ENCODE assay signal across 18 cellular contexts in genomic region chr5:154244476-154244875, GRCh38.
"Had no signal": no experiment of that assay in that cellular context is flagged by ENCODE, and none has a peak within 500 bp of the region (broad histone marks: within the 10 kb centered on the region; RNA-seq: fewer than 3 reads in every experiment).

No MANE protein-coding gene starts in this region.

- H3K4me3 Mint-ChIP-seq: activated CD4-positive, alpha-beta T cell treated with anti-CD3 and anti-CD28 coated beads for 36 hours; activated CD8-positive, alpha-beta T cell treated with anti-CD3 and anti-CD28 coated beads, Interleukin-2, amount 10 ng/mL, durations not matched to agents 7 days and 5 days; activated naive CD8-positive, alpha-beta T cell; activated T-cell treated with anti-CD3 and anti-CD28 coated beads, Interleukin-2, amount 50 U/mL, for 72 hours; memory B cell; T-helper 17 cell had no signal

- DNase-seq: activated CD4-positive, alpha-beta T cell treated with anti-CD3 and anti-CD28 coated beads for 36 hours; activated CD8-positive, alpha-beta memory T cell treated with anti-CD3 and anti-CD28 coated beads, Interleukin-2, amount 50 U/mL, for 48 hours; activated CD8-positive, alpha-beta T cell treated with anti-CD3 and anti-CD28 coated beads, Interleukin-2, amount 10 ng/mL, durations not matched to agents 7 days and 5 days; activated gamma-delta T cell treated with Interleukin-2 at 50 U/mL for 16 hours; activated T-cell treated with anti-CD3 and anti-CD28 coated beads, Interleukin-2, amount 50 U/mL, for 72 hours; amniotic stem cell; central memory CD4-positive, alpha-beta T cell; colonic mucosa; kidney glomerular epithelial cell; left ventricle myocardium superior; ovary; right lobe of liver; spleen; stimulated activated CD4-positive, alpha-beta T cell treated with anti-CD3 and anti-CD28 coated beads, Interleukin-1b, Interleukin-23, amount 100 ng/mL, for 48 hours; T-helper 17 cell; tibial artery had no signal

- H3K27me3 Mint-ChIP-seq: activated CD4-positive, alpha-beta T cell treated with anti-CD3 and anti-CD28 coated beads for 36 hours; activated naive CD8-positive, alpha-beta T cell; memory B cell; T-helper 17 cell had no signal

- H3K4me3 ChIP-seq: colonic mucosa, ovary, right lobe of liver, spleen, tibial artery had no signal

- H3K9me3 ChIP-seq: colonic mucosa, ovary, right lobe of liver, spleen, tibial artery had no signal

- H3K27ac Mint-ChIP-seq: activated CD4-positive, alpha-beta T cell treated with anti-CD3 and anti-CD28 coated beads for 36 hours; activated CD8-positive, alpha-beta T cell treated with anti-CD3 and anti-CD28 coated beads, Interleukin-2, amount 10 ng/mL, durations not matched to agents 7 days and 5 days; activated naive CD8-positive, alpha-beta T cell; activated T-cell treated with anti-CD3 and anti-CD28 coated beads, Interleukin-2, amount 50 U/mL, for 72 hours; memory B cell; T-helper 17 cell had no signal

- H3K4me1 ChIP-seq: colonic mucosa, right lobe of liver had no signal

- H3K36me3 ChIP-seq: colonic mucosa, ovary, right lobe of liver, tibial artery had no signal

- H3K27ac ChIP-seq: colonic mucosa, ovary, right lobe of liver, spleen, tibial artery had no signal

- H3K27me3 ChIP-seq: colonic mucosa, ovary, right lobe of liver, spleen, tibial artery had no signal
